ENCODE assay signal across 27 cellular contexts in the genomic region with DNA sequence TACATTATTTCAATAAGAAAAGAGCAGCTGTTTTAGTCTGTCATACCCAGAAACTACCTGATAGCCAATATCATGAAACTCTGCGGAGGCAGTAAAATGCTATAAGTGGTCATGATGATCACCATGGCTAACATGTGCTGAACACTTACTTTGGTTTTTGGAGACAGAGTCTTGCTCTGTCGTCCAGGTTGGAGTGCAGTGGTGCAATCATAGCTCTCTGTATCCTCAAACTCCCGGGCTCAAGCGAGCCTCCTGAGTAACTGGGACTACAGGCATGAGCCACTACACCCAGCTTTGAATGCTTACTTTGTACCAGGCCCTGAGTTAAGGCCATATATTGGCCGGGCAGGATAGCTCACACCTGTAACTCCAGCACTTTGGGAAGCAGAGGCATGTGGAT.
"Had no signal": no experiment of that assay in that cellular context is flagged by ENCODE, and none has a peak within 500 bp of the region (broad histone marks: within the 10 kb centered on the region; RNA-seq: fewer than 3 reads in every experiment).

No MANE protein-coding gene starts in this region.

- H3K36me3 ChIP-seq: esophagus squamous epithelium, lower lobe of right lung, pancreas, suprapubic skin, thyroid gland, upper lobe of left lung, uterus had no signal

- H3K27ac Mint-ChIP-seq: immature natural killer cell; natural killer cell; progenitor cell of endocrine pancreas; stimulated activated naive CD8-positive, alpha-beta T cell treated with anti-CD3 and anti-CD28 coated beads, Interleukin-15, amount 100 ng/mL, for 72 hours had no signal

- FAIRE-seq: colon, pancreas had no signal

- H3K27me3 Mint-ChIP-seq: stimulated activated naive CD8-positive, alpha-beta T cell treated with anti-CD3 and anti-CD28 coated beads, Interleukin-15, amount 100 ng/mL, for 72 hours had no signal

- ATAC-seq: left ventricle myocardium superior; natural killer cell; sciatic nerve; stimulated activated naive CD8-positive, alpha-beta T cell treated with anti-CD3 and anti-CD28 coated beads, Interleukin-15, amount 100 ng/mL, for 72 hours had no signal

- H3K4me1 ChIP-seq: pancreas, suprapubic skin, thyroid gland, upper lobe of left lung, uterus had no signal

- H3K9me3 ChIP-seq: esophagus squamous epithelium, lower lobe of right lung, pancreas, suprapubic skin, thyroid gland, upper lobe of left lung, uterus had no signal

- H3K4me2 ChIP-seq: smooth muscle cell had no signal

- H3K36me3 Mint-ChIP-seq: immature natural killer cell, natural killer cell had no signal

- H3K27me3 ChIP-seq: dorsolateral prefrontal cortex, pancreas, suprapubic skin, thyroid gland, upper lobe of left lung, uterus had no signal

- H3K4me3 ChIP-seq: dorsolateral prefrontal cortex, esophagus squamous epithelium, lower lobe of right lung, pancreas, smooth muscle cell, suprapubic skin, thyroid gland, upper lobe of left lung, uterus had no signal

- H3K9me3 Mint-ChIP-seq: immature natural killer cell; natural killer cell; stimulated activated naive CD8-positive, alpha-beta T cell treated with anti-CD3 and anti-CD28 coated beads, Interleukin-15, amount 100 ng/mL, for 72 hours had no signal

- H3K27ac ChIP-seq: dorsolateral prefrontal cortex, lower lobe of right lung, pancreas, suprapubic skin, thyroid gland, upper lobe of left lung, uterus had no signal

- H3K4me3 Mint-ChIP-seq: immature natural killer cell; natural killer cell; stimulated activated naive CD8-positive, alpha-beta T cell treated with anti-CD3 and anti-CD28 coated beads, Interleukin-15, amount 100 ng/mL, for 72 hours had no signal

- DNase-seq: dorsolateral prefrontal cortex; effector CD4-positive, alpha-beta T cell; esophagus squamous epithelium; foreskin melanocyte; hypothalamus; immature natural killer cell; islet precursor cell; kidney glomerular epithelial cell; left ventricle myocardium superior; lower lobe of right lung; natural killer cell; occipital lobe; pancreas; stimulated activated CD4-positive, alpha-beta T cell treated with anti-CD3 and anti-CD28 coated beads, Interleukin-12 subunit alpha, Interleukin-12 subunit beta, amount 100 ng/mL, for 4 hours; stimulated activated CD4-positive, alpha-beta T cell treated with anti-CD3 and anti-CD28 coated beads, Interleukin-1b, Interleukin-23, amount 100 ng/mL, for 48 hours; stimulated activated CD4-positive, alpha-beta T cell treated with anti-CD3 and anti-CD28 coated beads, Interleukin-4, amount 100 ng/mL, for 1 hour; stimulated activated CD8-positive, alpha-beta memory T cell treated with anti-CD3 and anti-CD28 coated beads, Interleukin-4, amount 100 ng/mL, for 48 hours; stimulated activated naive CD4-positive, alpha-beta T cell; stimulated activated naive CD8-positive, alpha-beta T cell treated with anti-CD3 and anti-CD28 coated beads, Interleukin-15, amount 100 ng/mL, for 72 hours; uterus had no signal
